7 cellular contexts compared by ENCODE assay signal in the genomic region with DNA sequence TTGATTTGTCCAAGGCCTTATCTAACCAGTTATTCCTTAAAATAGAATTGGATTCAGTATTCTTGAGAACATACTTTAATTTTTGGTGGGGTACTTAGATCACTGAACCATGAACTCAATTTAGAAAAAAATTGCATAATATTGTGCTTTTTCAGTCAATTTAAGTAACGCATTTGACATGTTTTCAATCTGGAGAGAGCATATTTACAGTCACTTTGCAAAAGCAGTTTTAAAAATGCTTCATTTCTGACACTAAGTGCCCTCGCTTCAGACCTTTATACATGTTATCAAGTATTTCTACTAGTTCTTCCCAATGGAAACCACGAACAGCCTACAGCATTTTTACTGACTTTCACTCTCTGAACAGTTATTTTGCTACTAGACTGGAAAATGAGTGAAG.
"Had no signal": no experiment of that assay in that cellular context is flagged by ENCODE, and none has a peak within 500 bp of the region (broad histone marks: within the 10 kb centered on the region; RNA-seq: fewer than 3 reads in every experiment).

No MANE protein-coding gene starts in this region.

- DNase-seq: GOT3, H7, HFFc6, IMR-90 had no signal

- H3K4me3 ChIP-seq: HAP-1, K562 had no signal

- H3K9me3 ChIP-seq: HAP-1 had no signal

- ATAC-seq: HCT116, K562 had no signal

- H3K36me3 ChIP-seq: HAP-1 had no signal
